17 cellular contexts compared by ENCODE assay signal in the genomic region with DNA sequence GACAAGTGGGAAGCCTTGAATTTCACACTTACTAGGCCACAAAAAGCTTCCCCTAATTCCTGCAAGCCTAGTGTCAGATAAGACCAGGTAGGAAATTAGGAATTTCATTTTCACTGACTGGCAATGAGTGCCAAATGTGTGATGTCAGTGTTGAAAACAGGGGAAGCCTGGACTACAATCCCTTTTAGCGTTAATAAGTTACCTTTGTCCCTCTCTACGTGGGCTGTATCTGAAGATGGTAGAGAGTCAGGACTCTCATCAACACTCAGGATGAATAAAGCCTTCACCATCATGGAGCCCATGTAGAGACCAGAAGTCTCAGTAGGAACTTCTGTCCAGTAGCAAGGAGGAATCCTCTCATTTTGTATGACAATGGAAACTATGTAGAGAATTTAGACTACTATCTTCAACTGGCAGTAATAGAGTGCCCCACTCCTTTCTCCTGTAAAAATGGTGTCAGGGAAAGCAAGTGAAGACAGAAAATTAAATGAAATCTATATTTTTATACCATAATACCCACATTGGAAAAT.
DNase-seq lines count a peak whose midpoint lies in the region; ATAC-seq, FAIRE-seq and TF ChIP-seq lines count a peak whose summit lies in the region.
"Had no signal": no experiment of that assay in that cellular context is flagged by ENCODE, and none has a peak within 500 bp of the region (broad histone marks: within the 10 kb centered on the region; RNA-seq: fewer than 3 reads in every experiment).

No MANE protein-coding gene starts in this region.

- no peak overlapping the region for H3K18ac ChIP-seq in H9 (ENCODE audit: insufficient read length, low read depth, low read length)

- H3F3A ChIP-seq in SU-DHL-6 (ENCODE audit: insufficient read depth) (no peaks in the 10 kb centered on the region), neural progenitor cell (ENCODE audit: low read depth) (no peaks in the 10 kb centered on the region)

- no peaks in the 10 kb centered on the region for H4K20me1 ChIP-seq in H9 (ENCODE audit: control insufficient read depth, insufficient read depth, insufficient read length)
- no peaks in the 10 kb centered on the region for H4K20me1 ChIP-seq in SU-DHL-6 (ENCODE audit: low read depth, low read length)
- no peaks in the 10 kb centered on the region for H4K20me1 ChIP-seq in neural progenitor cell (ENCODE audit: low read depth)

- no peak overlapping the region for H2BK120ac ChIP-seq in H9 (ENCODE audit: low read depth, low read length, poor library complexity, severe bottlenecking)

- H2AK5ac ChIP-seq in H9 (ENCODE audit: insufficient read length, low read length), result no peak overlapping the region

- peaks cover 4% of the 10 kb centered on the region; the same call in 1 of the 2 replicates for H3K4me1 ChIP-seq in H9 (ENCODE audit: insufficient read depth, low read length)
- H3K4me1 ChIP-seq in neural progenitor cell, result no peaks in the 10 kb centered on the region
- H3K4me1 ChIP-seq in colonic mucosa, result no peaks in the 10 kb centered on the region
- no peaks in the 10 kb centered on the region for H3K4me1 ChIP-seq in kidney (ENCODE audit: control insufficient read depth in 1 of 2, insufficient read depth in 1 of 2, low read depth in 1 of 2, low read length in 2 of 2)

- H3K23ac ChIP-seq in H9 (ENCODE audit: insufficient read length, low read depth, low read length), result no peak overlapping the region

- no peak overlapping the region for H4K91ac ChIP-seq in H9 (ENCODE audit: insufficient read length, low read depth, low read length)

- peak overlapping the region; percentile 0 for H2BK12ac ChIP-seq in H9 (ENCODE audit: insufficient read length, low read depth, low read length)

- no peak overlapping the region for H2BK20ac ChIP-seq in H9 (ENCODE audit: low read depth, low read length, poor library complexity, severe bottlenecking)

- no peak overlapping the region for H3T11ph ChIP-seq in H9 (ENCODE audit: low read length)

- H3K4me1 Mint-ChIP-seq in H9, result peaks cover 15% of the 10 kb centered on the region in 2 experiments
- H3K4me1 Mint-ChIP-seq in neural progenitor cell, result no peaks in the 10 kb centered on the region
- H3K4me1 Mint-ChIP-seq: B cell had no signal

- no peak overlapping the region for H3K14ac ChIP-seq in H9 (ENCODE audit: insufficient read depth, low read length)

- H3K23me2 ChIP-seq in H9 (ENCODE audit: insufficient read length, low read depth, low read length, poor library complexity, severe bottlenecking), result no peaks in the 10 kb centered on the region

- H3K4me2 ChIP-seq in H9 (ENCODE audit: insufficient read depth, insufficient read length, low read length) (no peak overlapping the region), SU-DHL-6 (ENCODE audit: low read depth, low read length, poor library complexity, severe bottlenecking) (no peak overlapping the region), neural progenitor cell (no peak overlapping the region)

- H2AFZ ChIP-seq in H9 (ENCODE audit: low read length) (no peak overlapping the region), SU-DHL-6 (ENCODE audit: low read depth, low read length, severe bottlenecking) (peak overlapping the region; percentile 3), neural progenitor cell (replicated peaks) (peak overlapping the region; percentile 10)

- no peak overlapping the region for H4K8ac ChIP-seq in H9 (replicated peaks; ENCODE audit: insufficient read length, low read depth, low read length)

- in situ Hi-C loops in KBM-7 (cut with MboI; ENCODE audit: low pct_unique_long_range_greater_than_20kb, low sequenced_read_pairs), result no loop called here

- H3K9me3 ChIP-seq in H9 (ENCODE audit: control insufficient read depth, low read depth, low read length) (no peaks in the 10 kb centered on the region), SU-DHL-6 (ENCODE audit: insufficient read depth, low read length) (no peaks in the 10 kb centered on the region), neural progenitor cell (ENCODE audit: low read depth) (no peaks in the 10 kb centered on the region), colonic mucosa (no peaks in the 10 kb centered on the region), kidney (ENCODE audit: control insufficient read depth in 1 of 2, low read length in 2 of 2) (no peaks in the 10 kb centered on the region)

- H3K4me3 Mint-ChIP-seq in H9 (no peak overlapping the region), neural progenitor cell (no peak overlapping the region)
- H3K4me3 Mint-ChIP-seq: B cell; CD4-positive, alpha-beta T cell had no signal

- H3K27ac ChIP-seq in H9 (ENCODE audit: insufficient read length, low read depth, low read length) (no peak overlapping the region), SU-DHL-6 (ENCODE audit: low read depth, low read length) (no peak overlapping the region), neural progenitor cell (no peak overlapping the region), colonic mucosa (no peak overlapping the region), kidney (ENCODE audit: low read depth in 2 of 2, low read length in 2 of 2) (no peak overlapping the region)

- no peak overlapping the region for H2BK15ac ChIP-seq in H9 (ENCODE audit: low read depth, low read length)

- H3K27me3 Mint-ChIP-seq in H9 (ENCODE audit: low read depth) (no peaks in the 10 kb centered on the region), neural progenitor cell (ENCODE audit: insufficient read depth, low read depth) (no peaks in the 10 kb centered on the region)
- H3K27me3 Mint-ChIP-seq: B cell; CD4-positive, alpha-beta T cell had no signal

- H3K79me2 ChIP-seq in H9 (ENCODE audit: insufficient read depth, low read length) (no peaks in the 10 kb centered on the region), SU-DHL-6 (ENCODE audit: insufficient read depth, low read length) (no peaks in the 10 kb centered on the region), neural progenitor cell (ENCODE audit: low read depth) (no peaks in the 10 kb centered on the region)

- DNase-seq in H9 (no peak), iPS DF 19.7 (ENCODE audit: low read depth, low spot score) (peak; percentile 40), neural progenitor cell (ENCODE audit: low spot score) (no peak), KBM-7 (no peak), colonic mucosa (no peak), kidney (no peak)
- DNase-seq: C1 segment of cervical spinal cord; CD4-positive, alpha-beta T cell; DMS79; EL; GDM1; H7 had no signal

- no peak overlapping the region for H3K4me3 ChIP-seq in SU-DHL-6 (ENCODE audit: insufficient read depth, low read length, poor library complexity, severe bottlenecking)
- no peak overlapping the region for H3K4me3 ChIP-seq in neural progenitor cell
- H3K4me3 ChIP-seq in colonic mucosa, result no peak overlapping the region
- H3K4me3 ChIP-seq in kidney (ENCODE audit: low read length in 2 of 2), result no peak overlapping the region

- no peak overlapping the region for H3K56ac ChIP-seq in H9 (ENCODE audit: insufficient read length, low read depth, low read length)

- no peak overlapping the region for H4K5ac ChIP-seq in H9 (ENCODE audit: insufficient read length, low read depth, low read length)

- H3K9me3 Mint-ChIP-seq in H9 (no peaks in the 10 kb centered on the region), neural progenitor cell (no peaks in the 10 kb centered on the region)

- no peak overlapping the region for H2BK5ac ChIP-seq in H9 (ENCODE audit: insufficient read length, low read length)

- H3K79me1 ChIP-seq in H9 (ENCODE audit: insufficient read depth, low read depth, low read length, poor library complexity, severe bottlenecking), result no peaks in the 10 kb centered on the region

- intact Hi-C loops in colonic mucosa (cut with DNase I), result no loop called here
- intact Hi-C loops in kidney (cut with DNase I), result no loop called here

- H3K36me3 ChIP-seq in SU-DHL-6 (ENCODE audit: low read length) (no peaks in the 10 kb centered on the region), neural progenitor cell (no peaks in the 10 kb centered on the region), colonic mucosa (no peaks in the 10 kb centered on the region), kidney (ENCODE audit: control insufficient read depth in 1 of 2, insufficient read depth in 2 of 2, low read length in 2 of 2) (no peaks in the 10 kb centered on the region)

- H3K27me3 ChIP-seq in H9 (ENCODE audit: insufficient read depth, low read length) (no peaks in the 10 kb centered on the region), SU-DHL-6 (ENCODE audit: low read length) (no peaks in the 10 kb centered on the region), neural progenitor cell (no peaks in the 10 kb centered on the region), colonic mucosa (no peaks in the 10 kb centered on the region)

- no peak overlapping the region for H3K4ac ChIP-seq in H9 (ENCODE audit: low read depth, low read length)

- H3K9me2 ChIP-seq in SU-DHL-6 (replicated peaks; ENCODE audit: insufficient read depth, low read length), result no peaks in the 10 kb centered on the region

- ATAC-seq in GM19452 (IDR thresholded peaks at IDR 0.05; ENCODE audit: unreplicated experiment), result no peak

- no peak for FAIRE-seq in kidney (lab: Jason Lieb, UNC)
- FAIRE-seq: A204.1, GM12892 had no signal

- WGBS in H9 (ENCODE audit: extremely low coverage, insufficient read length, low lambda C conversion rate), result no CpG with 5 or more reads among the region's 2 CpGs

- H3K36me3 Mint-ChIP-seq in H9 (ENCODE audit: insufficient read depth in 1 of 3, low read depth in 3 of 3), result no peaks in the 10 kb centered on the region
- no peaks in the 10 kb centered on the region for H3K36me3 Mint-ChIP-seq in neural progenitor cell

- TF ChIP-seq CTCF in H9 (conservative IDR thresholded peaks at IDR 0.05), result no peak
- TF ChIP-seq CTCF in SU-DHL-6 (IDR thresholded peaks at IDR 0.05; ENCODE audit: insufficient read depth, low read length, poor library complexity, severe bottlenecking), result no peak
- TF ChIP-seq CTCF in neural progenitor cell (IDR thresholded peaks at IDR 0.05), result no peak
- TF ChIP-seq CTCF in colonic mucosa (IDR thresholded peaks at IDR 0.05), result no peak
- no peak for TF ChIP-seq CTCF in kidney (IDR thresholded peaks at IDR 0.05; ENCODE audit: borderline replicate concordance, extremely low read depth, insufficient read depth)

- H3K27ac Mint-ChIP-seq in H9, result peak overlapping the region in 2 of 3 experiments; percentile 23 to 83; a peak in 2 of 7 replicates
- H3K27ac Mint-ChIP-seq in neural progenitor cell, result no peak overlapping the region
- H3K27ac Mint-ChIP-seq: B cell; CD4-positive, alpha-beta T cell had no signal

- no peak overlapping the region for H3K9ac ChIP-seq in H9 (ENCODE audit: extremely low read depth, insufficient read length, low read length)
- H3K9ac ChIP-seq in SU-DHL-6 (ENCODE audit: low read length), result no peak overlapping the region
- no peak overlapping the region for H3K9ac ChIP-seq in neural progenitor cell
- H3K9ac ChIP-seq in colonic mucosa (ENCODE audit: low read depth in 2 of 2, low read length in 2 of 2), result no peak overlapping the region
- H3K9ac ChIP-seq in kidney (ENCODE audit: low read length in 2 of 2), result no peak overlapping the region
